11 cellular contexts compared by ENCODE assay signal in the genomic region with DNA sequence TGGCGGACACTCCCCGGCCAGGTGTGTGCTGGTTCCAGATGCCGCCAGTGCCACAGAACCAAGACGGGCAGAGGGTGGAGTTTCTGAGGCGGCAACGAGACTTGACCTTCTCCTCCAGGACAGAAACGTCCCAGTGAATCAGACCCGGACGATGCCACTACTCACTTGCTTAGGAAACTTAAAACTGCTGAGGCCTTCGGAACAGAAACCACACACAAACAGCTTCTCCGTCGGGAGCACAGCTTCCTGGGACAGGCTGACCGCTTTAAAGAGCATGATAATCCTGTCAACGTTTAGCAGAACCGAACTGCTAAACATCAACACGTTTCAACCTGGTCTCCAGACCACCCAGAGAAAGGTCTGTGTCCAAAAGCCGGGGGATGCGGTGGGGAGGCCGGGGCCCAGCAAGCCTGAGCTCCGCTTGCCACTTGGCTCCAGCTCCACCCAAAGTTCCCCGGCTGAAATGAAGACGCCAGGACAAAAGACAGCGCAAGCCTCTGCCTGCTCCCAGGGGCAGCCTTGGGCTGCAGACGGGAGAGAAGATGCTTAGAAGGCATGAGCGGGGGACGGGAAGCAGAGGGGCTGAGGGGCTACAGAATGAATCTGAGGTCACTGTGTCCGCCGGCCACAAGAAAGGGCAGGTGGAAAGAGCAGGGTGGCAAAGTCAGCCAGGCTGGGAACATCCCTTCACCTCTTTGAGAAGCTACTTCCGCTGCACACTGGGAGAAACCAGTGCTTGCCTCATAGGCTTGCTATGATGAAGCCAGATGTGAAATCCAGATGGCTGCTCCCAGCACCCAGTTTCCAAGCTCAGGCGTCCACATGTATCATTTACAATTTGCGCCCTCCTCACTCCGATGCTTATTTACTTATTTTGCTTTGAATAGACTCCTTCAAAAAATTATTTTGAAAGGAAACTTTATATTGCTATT.
DNase-seq lines count a peak whose midpoint lies in the region; ATAC-seq, FAIRE-seq and TF ChIP-seq lines count a peak whose summit lies in the region.
"Had no signal": no experiment of that assay in that cellular context is flagged by ENCODE, and none has a peak within 500 bp of the region (broad histone marks: within the 10 kb centered on the region; RNA-seq: fewer than 3 reads in every experiment).

No MANE protein-coding gene starts in this region.

- no peaks in the 10 kb centered on the region for H3K27me3 ChIP-seq in heart left ventricle

- no peak for TF ChIP-seq CTCF in heart left ventricle (IDR thresholded peaks at IDR 0.05)

- H3K4me1 ChIP-seq in heart left ventricle = peaks cover 0 to 54% (median 24%) of the 10 kb centered on the region in 12 donors

- peak overlapping the region; percentile 29 to 86 (median 56) for H3K27ac ChIP-seq in heart left ventricle

- 46 to 64% (median 52%) methylated on average over 28 to 32 of the region's 32 CpGs for WGBS in heart left ventricle, 4 donors

- H3K4me3 ChIP-seq in heart left ventricle = peak overlapping the region in 8 of 12 donors; percentile 16 to 37 (median 22)

- no peaks in the 10 kb centered on the region for H3K9me3 ChIP-seq in heart left ventricle

- DNase-seq in EL (peak; percentile 71), astrocyte of the hippocampus (ENCODE audit: low read depth, low spot score) (peak; percentile 41), heart left ventricle (peak in 4 of 5 donors; percentile 33 to 53 (median 40)), retina (peak; percentile 72), amygdala (lab: John Stamatoyannopoulos, UW) (no peak), frontal cortex (ENCODE audit: low spot score in 2 of 2) (no peak), erythroblast (lab: John Stamatoyannopoulos, UW) (no peak)
- DNase-seq in activated T-cell treated with anti-CD3 and anti-CD28 coated beads, Interleukin-2, amount 50 U/mL, for 1 hour = no peak
- DNase-seq: activated CD4-positive, alpha-beta T cell treated with anti-CD3 and anti-CD28 coated beads for 1 hour; NCI-H1048 had no signal

- intact Hi-C loops in heart left ventricle (cut with DNase I) = loop anchor here in 1 of 10 donors (2.0 to 10.0 kb wide), 2 partner anchors 24 to 124 kb away; a partner anchor contains a TSS

- H3K36me3 ChIP-seq in heart left ventricle = no peaks in the 10 kb centered on the region

- FAIRE-seq in frontal cortex (lab: Jason Lieb, UNC) = no peak
- FAIRE-seq: H54 had no signal

- ATAC-seq in heart left ventricle = peak in 3 of 4 donors; percentile 43 to 64 (median 46)

- TF ChIP-seq POLR2A in heart left ventricle (IDR thresholded peaks at IDR 0.05) (no peak), erythroblast (IDR thresholded peaks at IDR 0.05; ENCODE audit: low read length) (no peak)

Comparison
In these comparisons a context has a peak if more than half of its experiments do, and no peak if none do; other contexts are left out.
1. DNase-seq: peak in EL (single experiment), astrocyte of the hippocampus (single experiment), heart left ventricle (4 of 5) and retina (single experiment); none in activated T-cell treated with anti-CD3 and anti-CD28 coated beads, Interleukin-2, amount 50 U/mL, for 1 hour (single experiment), amygdala (0 of 56), frontal cortex (0 of 2) and erythroblast (0 of 2).